Comparison of ENCODE assay signal across 24 cellular contexts in genomic region chr4:122403860-122404259, GRCh38. TPM values are rescaled to one million over a fixed set of nuclear protein-coding genes. Genes with fewer than 3 reads are reported as not detected.
"Had no signal": no experiment of that assay in that cellular context is flagged by ENCODE, and none has a peak within 500 bp of the region (broad histone marks: within the 10 kb centered on the region; RNA-seq: fewer than 3 reads in every experiment).

No MANE protein-coding gene starts in this region.

- H3K27me3 ChIP-seq: adrenal gland had no signal

- H3K27ac ChIP-seq: adrenal gland, KMS-11 had no signal

- H3K27ac Mint-ChIP-seq: activated CD4-positive, alpha-beta memory T cell treated with anti-CD3 and anti-CD28 coated beads for 36 hours; activated CD4-positive, alpha-beta T cell treated with anti-CD3 and anti-CD28 coated beads, Interleukin-2, amount 10 ng/mL, durations not matched to agents 7 days and 5 days; activated naive CD8-positive, alpha-beta T cell treated with anti-CD3 and anti-CD28 coated beads, Interleukin-2, amount 10 ng/mL, durations not matched to agents 7 days and 5 days; activated T-cell treated with anti-CD3 and anti-CD28 coated beads, Interleukin-2, amount 50 U/mL, for 72 hours; T-helper 1 cell treated with Interleukin-12 subunit alpha and Interleukin-12 subunit beta and Interleukin-4 antibody, amounts not matched to agents 30 μg/mL and 1 μg/mL, for 36 hours had no signal

- H3K27me3 Mint-ChIP-seq: activated CD4-positive, alpha-beta memory T cell treated with anti-CD3 and anti-CD28 coated beads for 36 hours had no signal

- H3K4me3 Mint-ChIP-seq: activated CD4-positive, alpha-beta memory T cell treated with anti-CD3 and anti-CD28 coated beads for 36 hours; activated CD4-positive, alpha-beta T cell treated with anti-CD3 and anti-CD28 coated beads, Interleukin-2, amount 10 ng/mL, durations not matched to agents 7 days and 5 days; activated naive CD8-positive, alpha-beta T cell treated with anti-CD3 and anti-CD28 coated beads, Interleukin-2, amount 10 ng/mL, durations not matched to agents 7 days and 5 days; activated T-cell treated with anti-CD3 and anti-CD28 coated beads, Interleukin-2, amount 50 U/mL, for 72 hours; T-helper 1 cell treated with Interleukin-12 subunit alpha and Interleukin-12 subunit beta and Interleukin-4 antibody, amounts not matched to agents 30 μg/mL and 1 μg/mL, for 36 hours had no signal

- ATAC-seq: activated T-cell treated with anti-CD3 and anti-CD28 coated beads, Interleukin-2, amount 50 U/mL, for 72 hours; PC-3 had no signal

- H3K36me3 Mint-ChIP-seq: activated naive CD8-positive, alpha-beta T cell treated with anti-CD3 and anti-CD28 coated beads, Interleukin-2, amount 10 ng/mL, durations not matched to agents 7 days and 5 days had no signal

- H3K4me1 Mint-ChIP-seq: activated CD4-positive, alpha-beta T cell treated with anti-CD3 and anti-CD28 coated beads, Interleukin-2, amount 10 ng/mL, durations not matched to agents 7 days and 5 days; activated naive CD8-positive, alpha-beta T cell treated with anti-CD3 and anti-CD28 coated beads, Interleukin-2, amount 10 ng/mL, durations not matched to agents 7 days and 5 days had no signal

- H3K4me1 ChIP-seq: adrenal gland had no signal

- H3K9me3 Mint-ChIP-seq: activated CD4-positive, alpha-beta memory T cell treated with anti-CD3 and anti-CD28 coated beads for 36 hours; activated naive CD8-positive, alpha-beta T cell treated with anti-CD3 and anti-CD28 coated beads, Interleukin-2, amount 10 ng/mL, durations not matched to agents 7 days and 5 days; T-helper 1 cell treated with Interleukin-12 subunit alpha and Interleukin-12 subunit beta and Interleukin-4 antibody, amounts not matched to agents 30 μg/mL and 1 μg/mL, for 36 hours had no signal

- DNase-seq: activated CD4-positive, alpha-beta memory T cell treated with anti-CD3 and anti-CD28 coated beads for 36 hours; activated CD4-positive, alpha-beta T cell treated with anti-CD3 and anti-CD28 coated beads, Interleukin-2, amount 10 ng/mL, durations not matched to agents 7 days and 5 days; activated CD4-positive, CD25-positive, alpha-beta regulatory T cell; activated naive CD4-positive, alpha-beta T cell treated with anti-CD3 and anti-CD28 coated beads, Interleukin-2, amount 50 U/mL, for 16 hours; activated naive CD8-positive, alpha-beta T cell treated with anti-CD3 and anti-CD28 coated beads, Interleukin-2, amount 10 ng/mL, durations not matched to agents 7 days and 5 days; activated T-cell treated with anti-CD3 and anti-CD28 coated beads for 4 hours; activated T-cell treated with anti-CD3 and anti-CD28 coated beads, Interleukin-2, amount 50 U/mL, for 72 hours; adrenal gland; anterior cingulate cortex; cerebellar nuclear complex; NCI-H1092; NCI-H1417 treated with DMSO at 0.1 percent for 48 hours; NCI-H1694 treated with DMSO at 0.1 percent for 48 hours; NCI-H2029 treated with DMSO at 0.1 percent for 48 hours; NCI-H510A treated with DMSO at 0.1 percent for 48 hours; NCI-H774; PC-3; SHP77 had no signal

RNA-seq across cellular contexts. Expression of gene ADAD1, which starts 25.0 kb away (rescaled TPM):
- total RNA-seq: activated CD4-positive, alpha-beta memory T cell treated with anti-CD3 and anti-CD28 coated beads for 36 hours; activated CD4-positive, alpha-beta T cell treated with anti-CD3 and anti-CD28 coated beads, Interleukin-2, amount 10 ng/mL, durations not matched to agents 7 days and 5 days; activated CD8-positive, alpha-beta memory T cell treated with anti-CD3 and anti-CD28 coated beads for 36 hours; activated naive CD8-positive, alpha-beta T cell treated with anti-CD3 and anti-CD28 coated beads, Interleukin-2, amount 10 ng/mL, durations not matched to agents 7 days and 5 days; activated T-cell treated with anti-CD3 and anti-CD28 coated beads, Interleukin-2, amount 50 U/mL, for 72 hours; adrenal gland; cardiac septum; MCF 10A; PC-3; SK-MEL-5 had no signal
- polyA plus RNA-seq: adrenal gland had no signal

RNA-seq across cellular contexts. Expression of gene IL2, which starts 52.7 kb away (rescaled TPM):
- total RNA-seq: cardiac septum, MCF 10A, PC-3, SK-MEL-5 had no signal
- polyA plus RNA-seq: adrenal gland had no signal
